In genomic region chr12:8562310-8562709, GRCh38 we compare ENCODE assay signal across 23 cellular contexts. TPM values are rescaled to one million over a fixed set of nuclear protein-coding genes. Genes with fewer than 3 reads are reported as not detected.
DNase-seq lines count a peak whose midpoint lies in the region; ATAC-seq and TF ChIP-seq lines count a peak whose summit lies in the region.
"Had no signal": no experiment of that assay in that cellular context is flagged by ENCODE, and none has a peak within 500 bp of the region (broad histone marks: within the 10 kb centered on the region; RNA-seq: fewer than 3 reads in every experiment).

No MANE protein-coding gene starts in this region.

- H3K4me3 Mint-ChIP-seq in WTC11: no peak overlapping the region
- H3K4me3 Mint-ChIP-seq: CD8-positive, alpha-beta T cell; central memory CD8-positive, alpha-beta T cell; T-cell had no signal

- H3K79me2 ChIP-seq in SK-N-SH (ENCODE audit: insufficient read depth): no peaks in the 10 kb centered on the region

- H3K9ac ChIP-seq in SK-N-SH: no peak overlapping the region

- H3K9me3 ChIP-seq in SK-N-SH: no peaks in the 10 kb centered on the region
- no peaks in the 10 kb centered on the region for H3K9me3 ChIP-seq in neutrophil

- no peaks in the 10 kb centered on the region for H3K9me2 ChIP-seq in SK-N-SH

- H3K36me3 ChIP-seq in SK-N-SH (replicated peaks in 1 of 2; ENCODE audit: control insufficient read depth in 1 of 2, insufficient read depth in 2 of 2, low read length in 1 of 2) (no peaks in the 10 kb centered on the region), neutrophil (peaks cover 10% of the 10 kb centered on the region)
- H3K36me3 ChIP-seq: right atrium auricular region, upper lobe of left lung had no signal

- H3K9me3 Mint-ChIP-seq in WTC11: peaks cover 32% of the 10 kb centered on the region

- H3K27me3 ChIP-seq in SK-N-SH (ENCODE audit: insufficient read depth) (no peaks in the 10 kb centered on the region), neutrophil (no peaks in the 10 kb centered on the region)
- H3K27me3 ChIP-seq: right atrium auricular region, upper lobe of left lung had no signal

- POLR2A ChIA-PET in SK-N-SH (lab: Yijun Ruan, JAX) (no interaction called here), WTC11 (lab: Charles Lee) (no interaction called here)

- peak overlapping the region; percentile 71; the same call in 1 of the 2 replicates for H2AFZ ChIP-seq in SK-N-SH (ENCODE audit: low read depth)

- no peak overlapping the region for H3K27ac ChIP-seq in SK-N-SH (ENCODE audit: low read depth in 2 of 2, low read length in 1 of 2)
- H3K27ac ChIP-seq in neutrophil: no peak overlapping the region
- H3K27ac ChIP-seq: right atrium auricular region, upper lobe of left lung, VCaP had no signal

- DNase-seq in SK-N-SH (no peak), HFF-Myc (ENCODE audit: extremely low read depth, low read depth) (no peak), WTC11 (ENCODE audit: low spot score) (peak; percentile 42), NCI-H524 treated with DMSO at 0.1 percent for 48 hours (lab: John Stamatoyannopoulos, UW) (no peak), SW480 (ENCODE audit: low spot score) (no peak)
- DNase-seq: amygdala; CD8-positive, alpha-beta T cell; effector CD8-positive, alpha-beta T cell; left cardiac atrium; NCI-H1436 treated with DMSO at 0.1 percent for 48 hours; NCI-H226; nucleus accumbens; stimulated activated CD4-positive, alpha-beta T cell treated with anti-CD3 and anti-CD28 coated beads, Interleukin-15, amount 100 ng/mL, for 24 hours; stimulated activated naive CD4-positive, alpha-beta T cell; T-cell; upper lobe of left lung had no signal

- H3K27me3 Mint-ChIP-seq in WTC11 (ENCODE audit: low read depth): peaks cover 3% of the 10 kb centered on the region; the same call in 1 of the 2 replicates

- H3F3A ChIP-seq in SK-N-SH (replicated peaks; ENCODE audit: insufficient read depth): no peaks in the 10 kb centered on the region

- ATAC-seq in SK-N-SH treated with all-trans-retinoic acid at 6 μM for 48 hours (no peak), WTC11 (peak; percentile 59; the same call in 1 of the 2 replicates), GM18868 (IDR thresholded peaks at IDR 0.05; ENCODE audit: unreplicated experiment) (no peak)
- ATAC-seq: CD8-positive, alpha-beta T cell; left cardiac atrium; T-cell had no signal

- WGBS in SK-N-SH (ENCODE audit: low lambda C conversion rate): 4% methylated on average over 6 of the region's 6 CpGs

- no peaks in the 10 kb centered on the region for H3K4me1 ChIP-seq in SK-N-SH (ENCODE audit: control insufficient read depth in 1 of 2, insufficient read depth in 2 of 2, low read depth in 1 of 2, low read length in 1 of 2)
- peaks cover 36 to 42% of the 10 kb centered on the region in 2 experiments for H3K4me1 ChIP-seq in neutrophil (ENCODE audit: control insufficient read depth in 1 of 2, insufficient read depth in 1 of 2, low read depth in 1 of 2, low read length in 1 of 2)
- H3K4me1 ChIP-seq: right atrium auricular region had no signal

- H3K4me1 Mint-ChIP-seq in WTC11: peaks cover 35% of the 10 kb centered on the region
- H3K4me1 Mint-ChIP-seq: central memory CD8-positive, alpha-beta T cell; T-cell had no signal

- peak; percentile 47 for TF ChIP-seq CTCF in SK-N-SH (IDR thresholded peaks at IDR 0.05)
- TF ChIP-seq CTCF in HFF-Myc (IDR thresholded peaks at IDR 0.05; ENCODE audit: low read depth, low read length, missing control alignments): peak; percentile 27
- 0 out of 2 replicates have a peak, but pooled peaks have one; percentile 28 for TF ChIP-seq CTCF in WTC11 (IDR thresholded peaks at IDR 0.05)
- peak; percentile 47 for TF ChIP-seq CTCF in neutrophil (IDR thresholded peaks at IDR 0.05)

- TF ChIP-seq RAD21 in SK-N-SH (IDR thresholded peaks at IDR 0.05; ENCODE audit: low read length): no peak

- CTCF ChIA-PET in SK-N-SH (lab: Yijun Ruan, JAX): interaction anchor here (1.2 kb wide), 1 partner anchor 18 kb away, joined by 7 read pairs; no protein-coding TSS in a partner anchor
- CTCF ChIA-PET in WTC11 (lab: Charles Lee): interaction anchor here (0.5 to 1.4 kb wide), 5 partner anchors 10 to 633 kb away, joined by 3 to 11 read pairs (median 4); no protein-coding TSS in a partner anchor

- H3K4me2 ChIP-seq in SK-N-SH: no peak overlapping the region

- H3K36me3 Mint-ChIP-seq in WTC11: peaks cover 28% of the 10 kb centered on the region
- H3K36me3 Mint-ChIP-seq: CD8-positive, alpha-beta T cell; T-cell had no signal

- H3K4me3 ChIP-seq in SK-N-SH (ENCODE audit: low read depth in 2 of 2, low read length in 1 of 2) (no peak overlapping the region), HFF-Myc (replicated peaks; ENCODE audit: low read depth, low read length) (no peak overlapping the region), neutrophil (ENCODE audit: low read depth in 1 of 2, low read length in 1 of 2) (no peak overlapping the region)
- H3K4me3 ChIP-seq: right atrium auricular region, upper lobe of left lung had no signal

- no peak for TF ChIP-seq EP300 in SK-N-SH (IDR thresholded peaks at IDR 0.05; ENCODE audit: borderline replicate concordance in 1 of 2, low read depth in 1 of 2, low read length in 1 of 2)

- H3K27ac Mint-ChIP-seq in WTC11: no peak overlapping the region
- H3K27ac Mint-ChIP-seq: CD8-positive, alpha-beta T cell; T-cell had no signal

- H4K20me1 ChIP-seq in SK-N-SH (ENCODE audit: insufficient read depth): no peaks in the 10 kb centered on the region

TF ChIP-seq in SK-N-SH, 30 proteins besides CTCF, POLR2A, EP300 and RAD21 (continues in another document):
- TF ChIP-seq ELF1 (IDR thresholded peaks at IDR 0.05) (no peak), EZH2phosphoT487 (IDR thresholded peaks at IDR 0.05; ENCODE audit: borderline replicate concordance, low read depth) (no peak), FOXJ3 (CRISPR knock-in tag; IDR thresholded peaks at IDR 0.05) (no peak), NRF1 (IDR thresholded peaks at IDR 0.05; ENCODE audit: low read depth, low read length) (no peak), SMC3 (IDR thresholded peaks at IDR 0.05; ENCODE audit: low read depth, low read length) (no peak), USF1 (IDR thresholded peaks at IDR 0.05; ENCODE audit: borderline replicate concordance, low read depth) (no peak), POLR2AphosphoS5 (IDR thresholded peaks at IDR 0.05; ENCODE audit: low read depth, low read length) (no peak)

TF ChIP-seq in SK-N-SH treated with all-trans-retinoic acid at 6 μM for 48 hours, 23 proteins besides CTCF, POLR2A, EP300 and RAD21 (continues in another document):
- TF ChIP-seq ZC3H10 (CRISPR knock-in tag; IDR thresholded peaks at IDR 0.05) (no peak), BACH2 (CRISPR knock-in tag; IDR thresholded peaks at IDR 0.05; ENCODE audit: borderline replicate concordance) (no peak), ZFP3 (CRISPR knock-in tag; IDR thresholded peaks at IDR 0.05) (no peak), CSDC2 (CRISPR knock-in tag; IDR thresholded peaks at IDR 0.05) (no peak), TCF4 (CRISPR knock-in tag; IDR thresholded peaks at IDR 0.05; ENCODE audit: borderline replicate concordance) (no peak)

TF ChIP-seq in WTC11, 78 proteins besides CTCF, POLR2A, EP300 and RAD21:
- TF ChIP-seq MXD4 (CRISPR knock-in tag; IDR thresholded peaks at IDR 0.05; ENCODE audit: borderline replicate concordance): no peak
TF ChIP-seq in WTC11: peak in this region for 0.

RNA-seq across cellular contexts. Expression of gene CLEC4E, which starts 21.6 kb away (rescaled TPM):
- polyA plus RNA-seq in SK-N-SH (2012; rRNA removed): not detected in 2 replicates
- polyA plus RNA-seq in SK-N-SH (2012; cell fraction: cytosol; rRNA removed): not detected in 2 replicates
- polyA plus RNA-seq in SK-N-SH (2012; cell fraction: nucleus; rRNA removed): not detected in 2 replicates
- not detected in 3 replicates for total RNA-seq in WTC11 (2021)
- total RNA-seq: activated CD8-positive, alpha-beta memory T cell treated with anti-CD3 and anti-CD28 coated beads for 36 hours; CD8-positive, alpha-beta T cell; T-cell had no signal

RNA-seq across cellular contexts. Expression of gene CLEC4D, which starts 49.0 kb away (rescaled TPM):
- not detected in 2 replicates for polyA plus RNA-seq in SK-N-SH (2012; rRNA removed)
- not detected in 2 replicates for polyA plus RNA-seq in SK-N-SH (2012; cell fraction: cytosol; rRNA removed)
- polyA plus RNA-seq in SK-N-SH (2012; cell fraction: nucleus; rRNA removed): not detected in 2 replicates
- 0.09 to 0.16 TPM in 2 of 3 replicates, not detected in the other for total RNA-seq in WTC11 (2021)
- total RNA-seq: activated CD8-positive, alpha-beta memory T cell treated with anti-CD3 and anti-CD28 coated beads for 36 hours; CD8-positive, alpha-beta T cell; T-cell had no signal

RNA-seq across cellular contexts. Expression of gene AICDA, which starts 50.3 kb away (rescaled TPM):
- polyA plus RNA-seq in SK-N-SH (2012; rRNA removed): not detected in 2 replicates
- not detected in 2 replicates for polyA plus RNA-seq in SK-N-SH (2012; cell fraction: cytosol; rRNA removed)
- polyA plus RNA-seq in SK-N-SH (2012; cell fraction: nucleus; rRNA removed): not detected in 2 replicates
- total RNA-seq in WTC11 (2021): 0.13 TPM in 1 of 3 replicates, not detected in the others
- total RNA-seq: activated CD8-positive, alpha-beta memory T cell treated with anti-CD3 and anti-CD28 coated beads for 36 hours; CD8-positive, alpha-beta T cell had no signal

Comparison
In these comparisons a context has a peak if more than half of its experiments do, and no peak if none do; other contexts are left out.
1. Of the 6 proteins assayed by ChIP-seq in both WTC11 and SK-N-SH: peak only in WTC11: none; only in SK-N-SH: none; in both: CTCF; in neither: 5.